ENCODE assay signal across 12 cellular contexts in the genomic region with DNA sequence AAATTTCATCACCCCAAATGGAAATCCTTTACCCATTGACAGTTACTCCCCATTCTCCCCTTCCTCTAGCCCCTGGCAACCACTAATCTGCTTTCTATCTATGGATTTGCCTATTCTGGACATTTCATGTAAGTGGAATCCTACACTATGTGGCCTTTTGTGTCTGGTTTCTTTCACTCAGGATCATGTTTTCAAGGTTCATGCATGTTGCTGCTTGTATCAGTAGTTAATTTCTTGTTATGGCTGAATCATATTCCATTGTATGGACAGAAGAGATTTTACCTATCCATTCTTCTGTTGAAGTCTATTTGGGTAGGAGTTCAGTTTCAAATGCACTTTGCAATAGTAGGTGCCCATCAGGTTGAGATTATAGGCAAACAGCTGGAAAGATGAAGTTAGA. TPM values are rescaled to one million over a fixed set of nuclear protein-coding genes. Genes with fewer than 3 reads are reported as not detected.
DNase-seq lines count a peak whose midpoint lies in the region; TF ChIP-seq lines count a peak whose summit lies in the region.
"Had no signal": no experiment of that assay in that cellular context is flagged by ENCODE, and none has a peak within 500 bp of the region (broad histone marks: within the 10 kb centered on the region; RNA-seq: fewer than 3 reads in every experiment).

No MANE protein-coding gene starts in this region.

- no peaks in the 10 kb centered on the region for H3F3A ChIP-seq in SU-DHL-6 (ENCODE audit: insufficient read depth)

- CTCF ChIA-PET in AG04450 (lab: Charles Lee) = interaction anchor here (1.3 kb wide), 1 partner anchor 143 kb away, joined by 3 read pairs; no protein-coding TSS in a partner anchor

- POLR2A ChIA-PET in AG04450 (lab: Yijun Ruan, JAX) = interaction anchor here (0.7 kb wide), 1 partner anchor 10 kb away, joined by 3 read pairs; no protein-coding TSS in a partner anchor

- no peaks in the 10 kb centered on the region for H3K9me2 ChIP-seq in SU-DHL-6 (replicated peaks; ENCODE audit: insufficient read depth, low read length)
- no peaks in the 10 kb centered on the region for H3K9me2 ChIP-seq in hepatocyte (replicated peaks; ENCODE audit: insufficient read depth)

- H3K9ac ChIP-seq in SU-DHL-6 (ENCODE audit: low read length) = peak overlapping the region; percentile 83

- DNase-seq in AG04450 (ENCODE audit: low read depth, low spot score) (no peak), GM12864 (ENCODE audit: low read depth) (no peak), hepatocyte (ENCODE audit: low spot score) (no peak), NCI-H1417 treated with DMSO at 0.1 percent for 48 hours (lab: John Stamatoyannopoulos, UW) (no peak), NCI-H1436 treated with DMSO at 0.1 percent for 48 hours (lab: John Stamatoyannopoulos, UW) (no peak), RPMI8226 (no peak)
- DNase-seq in stimulated activated CD4-positive, alpha-beta T cell treated with anti-CD3 and anti-CD28 coated beads, Interleukin-1b, Interleukin-23, amount 100 ng/mL, for 48 hours = no peak
- DNase-seq: anterior cingulate cortex; NCI-H1694 treated with DMSO at 0.1 percent for 48 hours; stimulated activated CD4-positive, alpha-beta T cell treated with anti-CD3 and anti-CD28 coated beads, Interleukin-2, amount 100 ng/mL, for 48 hours; thyroid gland had no signal

- H3K36me3 ChIP-seq in SU-DHL-6 (ENCODE audit: low read length) (peaks cover 21% of the 10 kb centered on the region), hepatocyte (replicated peaks; ENCODE audit: insufficient read depth, low read depth) (no peaks in the 10 kb centered on the region)

- H3K27ac ChIP-seq in AG04450 (ENCODE audit: low read depth, low read length) = no peak overlapping the region
- no peak overlapping the region for H3K27ac ChIP-seq in SU-DHL-6 (ENCODE audit: low read depth, low read length)
- H3K27ac ChIP-seq in hepatocyte = no peak overlapping the region
- H3K27ac ChIP-seq: thyroid gland had no signal

- H3K4me3 ChIP-seq in AG04450 (ENCODE audit: low read depth, low read length) (peak overlapping the region; percentile 96), GM12864 (ENCODE audit: low read depth, low read length) (peak overlapping the region; percentile 92), SU-DHL-6 (ENCODE audit: insufficient read depth, low read length, poor library complexity, severe bottlenecking) (peak overlapping the region; percentile 66), hepatocyte (no peak overlapping the region)

- H3K79me2 ChIP-seq in SU-DHL-6 (ENCODE audit: insufficient read depth, low read length) (peaks cover 28% of the 10 kb centered on the region), hepatocyte (peaks cover 17% of the 10 kb centered on the region)

- H4K20me1 ChIP-seq in SU-DHL-6 (ENCODE audit: low read depth, low read length) (peaks cover 2% of the 10 kb centered on the region; the same call in 1 of the 2 replicates), hepatocyte (ENCODE audit: insufficient read depth, poor library complexity, severe bottlenecking) (no peaks in the 10 kb centered on the region)

- H3K4me2 ChIP-seq in SU-DHL-6 (ENCODE audit: low read depth, low read length, poor library complexity, severe bottlenecking) = peak overlapping the region; percentile 79
- peak overlapping the region; percentile 86 for H3K4me2 ChIP-seq in hepatocyte

- H2AFZ ChIP-seq in SU-DHL-6 (ENCODE audit: low read depth, low read length, severe bottlenecking) = no peak overlapping the region
- H2AFZ ChIP-seq in hepatocyte = no peak overlapping the region

- no peaks in the 10 kb centered on the region; the same call in 1 of the 2 replicates for H3K9me3 ChIP-seq in AG04450 (ENCODE audit: control insufficient read depth, insufficient read depth, low read length)
- no peaks in the 10 kb centered on the region for H3K9me3 ChIP-seq in SU-DHL-6 (ENCODE audit: insufficient read depth, low read length)
- no peaks in the 10 kb centered on the region for H3K9me3 ChIP-seq in hepatocyte (ENCODE audit: low read depth)
- H3K9me3 ChIP-seq: thyroid gland had no signal

- H3K27me3 ChIP-seq in AG04450 (ENCODE audit: control insufficient read depth, insufficient read depth, low read length) (no peaks in the 10 kb centered on the region), SU-DHL-6 (ENCODE audit: low read length) (no peaks in the 10 kb centered on the region), hepatocyte (no peaks in the 10 kb centered on the region)
- H3K27me3 ChIP-seq: thyroid gland had no signal

- TF ChIP-seq CTCF in AG04450 (IDR thresholded peaks at IDR 0.05; ENCODE audit: low read depth, low read length) = no peak
- TF ChIP-seq CTCF in GM12864 (IDR thresholded peaks at IDR 0.05; ENCODE audit: low read depth, low read length, missing control alignments) = no peak
- TF ChIP-seq CTCF in SU-DHL-6 (IDR thresholded peaks at IDR 0.05; ENCODE audit: insufficient read depth, low read length, poor library complexity, severe bottlenecking) = no peak
- TF ChIP-seq CTCF in hepatocyte (IDR thresholded peaks at IDR 0.05; ENCODE audit: poor library complexity) = no peak

- peaks cover 5% of the 10 kb centered on the region for H3K4me1 ChIP-seq in hepatocyte (ENCODE audit: insufficient read depth)

RNA-seq across cellular contexts. Expression of a gene that starts 1.4 kb away (rescaled TPM):
- 9.6 and 10.4 TPM in 2 replicates for polyA plus RNA-seq in AG04450 (2011; rRNA removed)
- polyA minus RNA-seq in AG04450 (2011; rRNA and poly(A)+ RNA removed) = 7.0 and 7.4 TPM in 2 replicates
- 16.3 and 18.6 TPM in 2 replicates for total RNA-seq in hepatocyte
- polyA plus RNA-seq in hepatocyte = 12.6 and 17.3 TPM in 2 replicates

RNA-seq across cellular contexts. Expression of a gene that starts 43.1 kb away (rescaled TPM):
- polyA plus RNA-seq in AG04450 (2011; rRNA removed) (111 and 126 TPM in 2 replicates), hepatocyte (45.4 and 51.5 TPM in 2 replicates)
- 292 and 323 TPM in 2 replicates for polyA minus RNA-seq in AG04450 (2011; rRNA and poly(A)+ RNA removed)
- total RNA-seq in hepatocyte = 86.2 and 99.5 TPM in 2 replicates

RNA-seq across cellular contexts. Expression of a gene that starts 49.1 kb away (rescaled TPM):
- polyA plus RNA-seq in AG04450 (2011; rRNA removed) (not detected in 2 replicates), hepatocyte (0.22 and 0.46 TPM in 2 replicates)
- polyA minus RNA-seq in AG04450 (2011; rRNA and poly(A)+ RNA removed) = under 0.01 TPM in 1 of 2 replicates, not detected in the other
- total RNA-seq in hepatocyte = 0.32 and 0.37 TPM in 2 replicates
